In genomic region chr16:9159839-9160550, GRCh38 we compare ENCODE assay signal across 1 cellular context.
TF ChIP-seq lines count a peak whose summit lies in the region.

No MANE protein-coding gene starts in this region.

TF ChIP-seq in HepG2, 621 proteins besides CTCF, POLR2A, EP300 and RAD21 (continued from another document):
- TF ChIP-seq LBX2 (CRISPR knock-in tag; IDR thresholded peaks at IDR 0.05; ENCODE audit: borderline replicate concordance) (no peak), SAP130 (CRISPR knock-in tag; IDR thresholded peaks at IDR 0.05; ENCODE audit: low read depth) (no peak), ISL2 (CRISPR knock-in tag; IDR thresholded peaks at IDR 0.05) (no peak), ZC3H4 (CRISPR knock-in tag; IDR thresholded peaks at IDR 0.05; ENCODE audit: borderline replicate concordance) (no peak), PTBP1 (IDR thresholded peaks at IDR 0.05; ENCODE audit: low read depth, low read length, poor library complexity, severe bottlenecking) (no peak), ZNF609 (CRISPR knock-in tag; IDR thresholded peaks at IDR 0.05; ENCODE audit: borderline replicate concordance) (no peak), ZNF317 (CRISPR knock-in tag; IDR thresholded peaks at IDR 0.05) (no peak), ZNF484 (CRISPR knock-in tag; IDR thresholded peaks at IDR 0.05; ENCODE audit: borderline replicate concordance, low read depth) (no peak), CBX2 (IDR thresholded peaks at IDR 0.05; ENCODE audit: low read depth, low read length) (no peak), CBX2 (CRISPR knock-in tag; IDR thresholded peaks at IDR 0.05; ENCODE audit: low read depth) (peak; percentile 76; the same call in 1 of the 2 replicates), FOXC1 (CRISPR knock-in tag; IDR thresholded peaks at IDR 0.05; ENCODE audit: borderline replicate concordance) (no peak), ZNF121 (CRISPR knock-in tag; IDR thresholded peaks at IDR 0.05) (peak; percentile 78; the same call in 1 of the 2 replicates), E2F5 (CRISPR knock-in tag; conservative IDR thresholded peaks at IDR 0.05) (no peak), ZNF431 (CRISPR knock-in tag; IDR thresholded peaks at IDR 0.05; ENCODE audit: borderline replicate concordance, low read depth) (peak; percentile 48; the same call in 1 of the 2 replicates)
